ENCODE assay signal across 6 cellular contexts in the genomic region with DNA sequence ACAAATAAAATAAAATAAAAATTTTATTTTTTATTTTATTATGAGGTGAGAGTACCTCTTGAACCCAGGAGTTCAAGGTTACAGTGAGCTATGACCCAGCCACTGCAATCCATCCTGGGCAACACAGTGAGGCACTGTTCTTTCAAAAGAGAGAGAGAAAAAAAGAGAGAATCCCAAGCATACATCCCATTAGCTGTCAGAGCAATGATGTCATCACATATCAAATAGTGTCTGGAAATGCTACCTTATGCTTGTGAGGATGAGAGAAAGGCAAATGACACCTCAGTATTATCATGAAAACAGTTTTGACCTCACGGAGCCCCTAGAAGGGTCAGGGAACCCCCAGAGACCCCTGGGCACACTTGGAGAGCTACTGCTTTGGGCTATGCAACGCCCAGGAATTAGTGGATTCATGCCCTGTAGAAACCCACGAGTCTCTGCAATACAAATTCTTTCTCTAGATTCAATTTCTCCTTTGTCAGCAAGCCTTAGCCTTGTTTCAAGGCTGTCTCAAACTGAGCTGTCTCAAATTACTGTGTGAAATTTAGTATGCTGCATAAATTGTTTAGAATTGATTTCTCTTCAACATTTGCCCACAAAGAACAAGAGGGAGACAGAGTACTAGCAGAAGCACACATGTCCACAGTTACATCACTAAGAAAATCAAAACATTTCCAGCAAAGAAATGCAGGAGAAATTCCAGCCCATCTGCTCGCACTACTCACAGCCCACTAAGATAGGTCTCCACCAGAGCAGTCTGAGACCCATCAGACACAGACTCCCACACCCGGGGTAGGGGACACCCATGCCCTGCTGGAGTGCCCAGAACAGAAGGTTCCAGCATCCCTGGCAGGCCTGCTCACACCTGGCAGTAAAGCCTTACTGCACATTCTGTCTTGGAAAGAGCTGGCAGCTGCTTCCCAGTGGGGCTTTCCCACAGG.
A peak's percentile ranks its signal among the peaks of the same experiment; 100 is the strongest.
DNase-seq lines count a peak whose midpoint lies in the region; ATAC-seq and TF ChIP-seq lines count a peak whose summit lies in the region.

No MANE protein-coding gene starts in this region.

- DNase-seq in GM03348 (ENCODE audit: low spot score) (peak; percentile 19), astrocyte of the hippocampus (ENCODE audit: low read depth, low spot score) (peak; percentile 39), nephron progenitor cell (no peak), SW480 (ENCODE audit: low spot score) (no peak)

- H3K4me3 Mint-ChIP-seq in nephron progenitor cell, result no peak overlapping the region

- ATAC-seq in GM21786 (IDR thresholded peaks at IDR 0.05; ENCODE audit: unreplicated experiment) (no peak), GM21528 (IDR thresholded peaks at IDR 0.05; ENCODE audit: low FRiP score, unreplicated experiment) (no peak)

- peak overlapping the region; percentile 55 for H3K27ac Mint-ChIP-seq in nephron progenitor cell

- H3K36me3 Mint-ChIP-seq in nephron progenitor cell (ENCODE audit: low read depth), result peaks cover 22% of the 10 kb centered on the region

- no peak for TF ChIP-seq CTCF in nephron progenitor cell (IDR thresholded peaks at IDR 0.05)

- H3K4me1 Mint-ChIP-seq in nephron progenitor cell, result peaks cover 19% of the 10 kb centered on the region

- H3K9me3 Mint-ChIP-seq in nephron progenitor cell, result peaks cover 6% of the 10 kb centered on the region

- H3K27me3 Mint-ChIP-seq in nephron progenitor cell (ENCODE audit: low read depth, poor library complexity), result no peaks in the 10 kb centered on the region

Comparison
In these comparisons a context has a peak if more than half of its experiments do, and no peak if none do; other contexts are left out.
1. DNase-seq: peak in GM03348 (single experiment) and astrocyte of the hippocampus (single experiment); none in nephron progenitor cell (single experiment) and SW480 (single experiment).